Comparison of ENCODE assay signal across 8 cellular contexts in genomic region chr2:26970928-26971627, GRCh38. TPM values are rescaled to one million over a fixed set of nuclear protein-coding genes. Genes with fewer than 3 reads are reported as not detected.
DNase-seq lines count a peak whose midpoint lies in the region; ATAC-seq, FAIRE-seq and TF ChIP-seq lines count a peak whose summit lies in the region.

No MANE protein-coding gene starts in this region.

- CTCF ChIA-PET in K562 (lab: Yijun Ruan, JAX; ENCODE audit: low intra/inter-chr PET ratio): interaction anchor here (0.9 kb wide), 1 partner anchor 10 kb away, joined by 3 read pairs; no protein-coding TSS in a partner anchor

- H3K36me3 ChIP-seq in K562 (ENCODE audit: control insufficient read depth, insufficient read depth, low read length): no peaks in the 10 kb centered on the region

- H3K9me1 ChIP-seq in K562 (ENCODE audit: control insufficient read depth, insufficient read depth, low read length): no peaks in the 10 kb centered on the region

- no TSS peak for BruUV-seq in K562 (replicated peaks; lab: Mats Ljungman, UMichigan)

- peaks cover 33 to 34% of the 10 kb centered on the region in 2 experiments; a peak in 4 of 5 replicates for H3K4me1 ChIP-seq in K562 (replicated peaks in 1 of 2; ENCODE audit: control insufficient read depth in 2 of 2, insufficient read depth in 2 of 2, low read length in 2 of 2)

- FAIRE-seq in K562 (lab: Jason Lieb, UNC): peak; percentile 75

- H3K79me2 ChIP-seq in K562 (ENCODE audit: control insufficient read depth, insufficient read depth, low read length): peaks cover 58% of the 10 kb centered on the region

- WGBS in K562 (ENCODE audit: insufficient coverage, low coverage, missing lambda C conversion rate): 4% methylated on average over 18 of the region's 34 CpGs

- H3K27ac Mint-ChIP-seq in immature natural killer cell: peak overlapping the region in 5 of 6 donors; percentile 60 to 93 (median 86)
- peak overlapping the region; percentile 88 for H3K27ac Mint-ChIP-seq in stimulated activated naive B cell treated with anti-CD40 and anti-IgM and Interleukin-4, amounts not matched to agents 10 μg/mL and 1 μg/mL and 100 μg/mL, for 72 hours

- DNase-seq in GM10266 (ENCODE audit: extremely low spot score) (peak; percentile 31), NCI-H146 (lab: John Stamatoyannopoulos, UW) (peak; percentile 43), K562 (ENCODE audit: extremely low read depth in 1 of 4, low spot score in 3 of 4) (peak in 3 of 4 experiments; percentile 27 to 63 (median 34)), immature natural killer cell (peak; percentile 3 to 10 (median 7)), GM20000 (ENCODE audit: low spot score) (no peak), NCI-H1436 treated with DMSO at 0.1 percent for 48 hours (lab: John Stamatoyannopoulos, UW) (no peak)
- no peak for DNase-seq in stimulated activated naive B cell treated with anti-CD40 and anti-IgM and Interleukin-4, amounts not matched to agents 10 μg/mL and 1 μg/mL and 100 μg/mL, for 72 hours

- in situ Hi-C loops in K562 (cut with MboI): no loop called here

- ATAC-seq in K562: peak; percentile 68
- peak; percentile 33 to 41 for ATAC-seq in stimulated activated naive B cell treated with anti-CD40 and anti-IgM and Interleukin-4, amounts not matched to agents 10 μg/mL and 1 μg/mL and 100 μg/mL, for 72 hours (replicated peaks)
- ATAC-seq in HG03097 (IDR thresholded peaks at IDR 0.05; ENCODE audit: low FRiP score, unreplicated experiment): no peak

- POLR2A ChIA-PET in K562 (lab: Yijun Ruan, JAX): interaction anchor here (0.5 to 2.1 kb wide), 13 partner anchors 9 to 100 kb away, joined by 3 to 13 read pairs (median 4); partner anchors contain the start of gene OST4

- H3K9ac ChIP-seq in K562 (ENCODE audit: insufficient read depth in 1 of 2, low read depth in 2 of 2, low read length in 2 of 2): peak overlapping the region; percentile 85 to 92

- peak overlapping the region; percentile 82 for H3K27ac ChIP-seq in K562 (ENCODE audit: extremely low read depth, low read depth, low read length)

- TF ChIP-seq POLR2A in K562 (conservative IDR thresholded peaks at IDR 0.05): 0 out of 2 replicates have a peak, but pooled peaks have one; percentile 27

- H2AFZ ChIP-seq in K562 (ENCODE audit: low read depth, low read length): peak overlapping the region; percentile 74

- peaks cover 15 to 28% (median 18%) of the 10 kb centered on the region in 3 donors for H3K27me3 Mint-ChIP-seq in immature natural killer cell (ENCODE audit: low read depth in 3 of 3)
- peaks cover 22 to 47% of the 10 kb centered on the region in 2 donors for H3K27me3 Mint-ChIP-seq in stimulated activated naive B cell treated with anti-CD40 and anti-IgM and Interleukin-4, amounts not matched to agents 10 μg/mL and 1 μg/mL and 100 μg/mL, for 72 hours

- intact Hi-C loops in K562 (cut with micrococcal nuclease): loop anchor here (2.0 kb wide), 1 partner anchor 46 kb away; no protein-coding TSS in a partner anchor

- no peak for TF ChIP-seq EP300 in K562 (IDR thresholded peaks at IDR 0.05; ENCODE audit: low read length)

- H3K9me3 Mint-ChIP-seq in immature natural killer cell: no peaks in the 10 kb centered on the region
- no peaks in the 10 kb centered on the region for H3K9me3 Mint-ChIP-seq in stimulated activated naive B cell treated with anti-CD40 and anti-IgM and Interleukin-4, amounts not matched to agents 10 μg/mL and 1 μg/mL and 100 μg/mL, for 72 hours

- H4K20me1 ChIP-seq in K562 (replicated peaks; ENCODE audit: control insufficient read depth, insufficient read depth, low read length): no peaks in the 10 kb centered on the region

- peaks cover 20 to 24% of the 10 kb centered on the region in 2 donors for H3K4me1 Mint-ChIP-seq in immature natural killer cell
- H3K4me1 Mint-ChIP-seq in stimulated activated naive B cell treated with anti-CD40 and anti-IgM and Interleukin-4, amounts not matched to agents 10 μg/mL and 1 μg/mL and 100 μg/mL, for 72 hours: peaks cover 10 to 14% of the 10 kb centered on the region in 2 donors

- no peak for TF ChIP-seq CTCF in GM10266 (IDR thresholded peaks at IDR 0.05; ENCODE audit: control insufficient read depth, insufficient read depth, low read depth, missing control alignments)
- no peak for TF ChIP-seq CTCF in K562 (IDR thresholded peaks at IDR 0.05 in 2 of 3, conservative IDR thresholded peaks at IDR 0.05 in 1 of 3; ENCODE audit: insufficient read depth in 2 of 3, low read depth in 1 of 3, low read length in 3 of 3)
- no peak for TF ChIP-seq CTCF in GM20000 (IDR thresholded peaks at IDR 0.05; ENCODE audit: extremely low read depth, missing control alignments)

- peak overlapping the region; percentile 72 for H3K4me3 ChIP-seq in K562

- peaks cover 5% of the 10 kb centered on the region in 2 experiments; a peak in 1 of 5 replicates for H3K27me3 ChIP-seq in K562 (ENCODE audit: control insufficient read depth in 2 of 2, insufficient read depth in 2 of 2, low read length in 2 of 2)

- H3K4me3 Mint-ChIP-seq in immature natural killer cell: peak overlapping the region; percentile 81 to 87 (median 86)
- H3K4me3 Mint-ChIP-seq in stimulated activated naive B cell treated with anti-CD40 and anti-IgM and Interleukin-4, amounts not matched to agents 10 μg/mL and 1 μg/mL and 100 μg/mL, for 72 hours: peak overlapping the region; percentile 88 to 92

- no peak for TF ChIP-seq RAD21 in K562 (CRISPR knock-in tag; conservative IDR thresholded peaks at IDR 0.05 in 1 of 2, IDR thresholded peaks at IDR 0.05 in 1 of 2)

- peak overlapping the region; percentile 96 for H3K4me2 ChIP-seq in K562 (ENCODE audit: insufficient read depth, low read length)

- H3K36me3 Mint-ChIP-seq in immature natural killer cell: peaks cover 0 to 5% (median 0%) of the 10 kb centered on the region in 3 donors
- no peaks in the 10 kb centered on the region for H3K36me3 Mint-ChIP-seq in stimulated activated naive B cell treated with anti-CD40 and anti-IgM and Interleukin-4, amounts not matched to agents 10 μg/mL and 1 μg/mL and 100 μg/mL, for 72 hours

- no peaks in the 10 kb centered on the region for H3K9me3 ChIP-seq in K562 (replicated peaks; ENCODE audit: control insufficient read depth, insufficient read depth, low read depth, low read length)

TF ChIP-seq in K562, 482 proteins besides CTCF, POLR2A, EP300 and RAD21 (continues in another document):
- peak in 1 of 2 experiments; percentile 11; a peak in 1 of 4 replicates for TF ChIP-seq MNT (conservative IDR thresholded peaks at IDR 0.05)
- 0 out of 2 replicates have a peak, but pooled peaks have one; percentile 6 for TF ChIP-seq ZSCAN32 (CRISPR knock-in tag; IDR thresholded peaks at IDR 0.05)
- TF ChIP-seq NR0B1 (IDR thresholded peaks at IDR 0.05; ENCODE audit: partially characterized antibody): no peak
- peak; percentile 66; the same call in 1 of the 2 replicates for TF ChIP-seq FOSL1 (tag; conservative IDR thresholded peaks at IDR 0.05)
- peak; percentile 67 for TF ChIP-seq RBFOX2 (IDR thresholded peaks at IDR 0.05; ENCODE audit: low read depth, low read length)
- peak; percentile 41; the same call in 1 of the 2 replicates for TF ChIP-seq NFIC (IDR thresholded peaks at IDR 0.05)
- peak in 1 of 2 experiments; percentile 12; a peak in 1 of 4 replicates for TF ChIP-seq MAZ (CRISPR knock-in tag; conservative IDR thresholded peaks at IDR 0.05 in 1 of 2, IDR thresholded peaks at IDR 0.05 in 1 of 2)
- peak; percentile 47; the same call in 1 of the 2 replicates for TF ChIP-seq POLR2G (IDR thresholded peaks at IDR 0.05; ENCODE audit: low read depth, low read length)
- peak; percentile 3 for TF ChIP-seq MEIS2 (IDR thresholded peaks at IDR 0.05; ENCODE audit: partially characterized antibody)

RNA-seq across cellular contexts. Expression of gene MAPRE3, which starts 0.6 kb away (rescaled TPM):
- total RNA-seq in K562 (2011; cell fraction: chromatin; rRNA removed; ENCODE audit: low replicate concordance): 103 and 194 TPM in 2 replicates
- total RNA-seq in K562 (2011; cell fraction: nucleolus; rRNA removed): 85.6 and 90.0 TPM in 2 replicates
- total RNA-seq in K562 (2011; cell fraction: nucleoplasm; rRNA removed): 95.6 and 105 TPM in 2 replicates
- total RNA-seq in K562 (2014; rRNA removed): 12.6 and 16.8 TPM in 2 replicates
- 10.0 and 10.8 TPM in 2 replicates for total RNA-seq in K562 (2014; rRNA removed; fragmentation: Illumina TruSeq; extraction: Trizol)
- 11.6 and 12.6 TPM in 2 replicates for total RNA-seq in K562 (2015; rRNA removed; fragmentation: Illumina TruSeq; extraction: Trizol)
- total RNA-seq in K562 (2021): 26.7 and 29.8 TPM in 2 replicates
- polyA plus RNA-seq in K562 (2011; rRNA removed): 25.5 and 53.9 TPM in 2 replicates
- 28.1 and 37.8 TPM in 2 replicates for polyA plus RNA-seq in K562 (2011; cell fraction: cytosol; rRNA removed)
- 274 and 277 TPM in 2 replicates for polyA plus RNA-seq in K562 (2011; cell fraction: nucleus; rRNA removed)
- polyA plus RNA-seq in K562 (2012): 33.7 and 73.6 TPM in 2 replicates
- 30.4 and 32.8 TPM in 2 replicates for polyA plus RNA-seq in K562 (2014; fragmentation: Illumina TruSeq; extraction: Trizol)
- polyA plus RNA-seq in K562 (2014; fragmentation: Nextera tagmentation; extraction: Ambion mirVana): 1 to 10 TPM in 1 of 2 experiments, under 1 TPM in 1; 0.70 to 1.1 TPM
- 32.3 and 43.2 TPM in 2 replicates for polyA plus RNA-seq in K562 (2014; rRNA removed)
- 17.6 and 23.6 TPM in 2 replicates for polyA minus RNA-seq in K562 (2011; rRNA and poly(A)+ RNA removed)
- 11.7 and 21.4 TPM in 2 replicates for polyA minus RNA-seq in K562 (2011; cell fraction: cytosol; rRNA and poly(A)+ RNA removed)
- polyA minus RNA-seq in K562 (2011; cell fraction: nucleus; rRNA and poly(A)+ RNA removed): 20.3 and 37.2 TPM in 2 replicates
- polyA plus RNA-seq in immature natural killer cell: 1 to 10 TPM; 1.7 to 2.2 (median 1.9) TPM

Comparison
In these comparisons a context has a peak if more than half of its experiments do, and no peak if none do; other contexts are left out.
1. DNase-seq: peak in GM10266 (single experiment), NCI-H146 (single experiment), K562 (3 of 4) and immature natural killer cell (3 of 3); none in stimulated activated naive B cell treated with anti-CD40 and anti-IgM and Interleukin-4, amounts not matched to agents 10 μg/mL and 1 μg/mL and 100 μg/mL, for 72 hours (single experiment), GM20000 (single experiment) and NCI-H1436 treated with DMSO at 0.1 percent for 48 hours (single experiment).